ENCODE assay signal across 22 cellular contexts in genomic region chr6:37776546-37776945, GRCh38.
"Had no signal": no experiment of that assay in that cellular context is flagged by ENCODE, and none has a peak within 500 bp of the region (broad histone marks: within the 10 kb centered on the region; RNA-seq: fewer than 3 reads in every experiment).

No MANE protein-coding gene starts in this region.

- H3K9me3 ChIP-seq: gastroesophageal sphincter, psoas muscle, right lobe of liver, suprapubic skin, thyroid gland, uterus had no signal

- H3K36me3 ChIP-seq: gastroesophageal sphincter, right lobe of liver, suprapubic skin, thyroid gland, uterus had no signal

- H3K36me3 Mint-ChIP-seq: stimulated activated effector memory CD8-positive, alpha-beta T cell treated with anti-CD3 and anti-CD28 coated beads, Interleukin-12 subunit alpha, Interleukin-12 subunit beta, amount 100 ng/mL, for 72 hours; type B pancreatic cell had no signal

- H3K4me3 Mint-ChIP-seq: stimulated activated effector memory CD8-positive, alpha-beta T cell treated with anti-CD3 and anti-CD28 coated beads, Interleukin-12 subunit alpha, Interleukin-12 subunit beta, amount 100 ng/mL, for 72 hours had no signal

- H3K27me3 Mint-ChIP-seq: type B pancreatic cell had no signal

- H3K27ac ChIP-seq: dorsolateral prefrontal cortex, gastroesophageal sphincter, psoas muscle, right lobe of liver, suprapubic skin, thyroid gland, uterus had no signal

- DNase-seq: cortex of kidney; dorsolateral prefrontal cortex; effector CD8-positive, alpha-beta T cell; kidney; left cardiac atrium; left ventricle myocardium superior; mesenchymal stem cell; naive B cell; nephron progenitor cell; psoas muscle; retina; right lobe of liver; stimulated activated CD4-positive, alpha-beta T cell treated with anti-CD3 and anti-CD28 coated beads, Interleukin-4, amount 100 ng/mL, for 1 hour; stimulated activated CD8-positive, alpha-beta memory T cell treated with anti-CD3 and anti-CD28 coated beads, Interleukin-4, amount 100 ng/mL, for 48 hours; stimulated activated naive CD8-positive, alpha-beta T cell treated with anti-CD3 and anti-CD28 coated beads, Interleukin-15, Interleukin-2, amounts not matched to agents 100 U/mL and 50 U/mL, for 24 hours; thyroid gland; uterus had no signal

- ATAC-seq: gastroesophageal sphincter; left cardiac atrium; left ventricle myocardium superior; right lobe of liver; stimulated activated effector memory CD8-positive, alpha-beta T cell treated with anti-CD3 and anti-CD28 coated beads, Interleukin-12 subunit alpha, Interleukin-12 subunit beta, amount 100 ng/mL, for 72 hours; stimulated activated naive CD8-positive, alpha-beta T cell treated with anti-CD3 and anti-CD28 coated beads, Interleukin-15, Interleukin-2, amounts not matched to agents 100 U/mL and 50 U/mL, for 24 hours had no signal

- H3K4me1 Mint-ChIP-seq: naive B cell; stimulated activated effector memory CD8-positive, alpha-beta T cell treated with anti-CD3 and anti-CD28 coated beads, Interleukin-12 subunit alpha, Interleukin-12 subunit beta, amount 100 ng/mL, for 72 hours had no signal

- H3K27ac Mint-ChIP-seq: naive B cell, nephron progenitor cell, type B pancreatic cell had no signal

- H3K4me3 ChIP-seq: dorsolateral prefrontal cortex, gastroesophageal sphincter, lung, psoas muscle, right lobe of liver, suprapubic skin, thyroid gland, uterus had no signal

- H3K27me3 ChIP-seq: dorsolateral prefrontal cortex, gastroesophageal sphincter, right lobe of liver, suprapubic skin, thyroid gland, uterus had no signal

- H3K4me1 ChIP-seq: gastroesophageal sphincter, psoas muscle, right lobe of liver, suprapubic skin, thyroid gland, uterus had no signal
